In genomic region chr11:26623076-26623666, GRCh38 we compare ENCODE assay signal across 17 cellular contexts. TPM values are rescaled to one million over a fixed set of nuclear protein-coding genes. Genes with fewer than 3 reads are reported as not detected.
DNase-seq lines count a peak whose midpoint lies in the region; ATAC-seq and TF ChIP-seq lines count a peak whose summit lies in the region.
"Had no signal": no experiment of that assay in that cellular context is flagged by ENCODE, and none has a peak within 500 bp of the region (broad histone marks: within the 10 kb centered on the region; RNA-seq: fewer than 3 reads in every experiment).

No MANE protein-coding gene starts in this region.

- no peak overlapping the region for H3K9ac ChIP-seq in adipocyte (ENCODE audit: low read length)
- no peak overlapping the region for H3K9ac ChIP-seq in MM.1S (ENCODE audit: low read length)

- H3K9me2 ChIP-seq in MM.1S (replicated peaks; ENCODE audit: insufficient read depth, low read length) = no peaks in the 10 kb centered on the region

- peaks cover 14% of the 10 kb centered on the region for H3K4me1 ChIP-seq in adipocyte (ENCODE audit: control insufficient read depth, insufficient read depth, low read length)
- no peaks in the 10 kb centered on the region for H3K4me1 ChIP-seq in mucosa of descending colon (ENCODE audit: low read depth)
- H3K4me1 ChIP-seq in MM.1S (ENCODE audit: low read length) = no peaks in the 10 kb centered on the region

- H3K36me3 ChIP-seq in adipocyte (ENCODE audit: control insufficient read depth, insufficient read depth, low read length, severe bottlenecking) (no peaks in the 10 kb centered on the region), mucosa of descending colon (ENCODE audit: low read depth) (no peaks in the 10 kb centered on the region), MM.1S (replicated peaks; ENCODE audit: insufficient read depth, low read length) (no peaks in the 10 kb centered on the region)
- H3K36me3 ChIP-seq: sigmoid colon had no signal

- no peaks in the 10 kb centered on the region for H3K9me3 ChIP-seq in adipocyte (ENCODE audit: control insufficient read depth, low read length)
- H3K9me3 ChIP-seq in mucosa of descending colon = no peaks in the 10 kb centered on the region
- no peaks in the 10 kb centered on the region for H3K9me3 ChIP-seq in MM.1S (replicated peaks; ENCODE audit: insufficient read depth, low read length)
- H3K9me3 ChIP-seq: sigmoid colon had no signal

- H3K27ac ChIP-seq in MM.1S (ENCODE audit: low read length) = no peak overlapping the region
- H3K27ac ChIP-seq: sigmoid colon, VCaP had no signal

- DNase-seq in adipocyte (ENCODE audit: low read depth) = peak; percentile 23
- peak; percentile 0 for DNase-seq in retinal pigment epithelial cell (ENCODE audit: low read depth)
- no peak for DNase-seq in mucosa of descending colon
- DNase-seq in MM.1S = no peak
- no peak for DNase-seq in iPS-NIHi11 (ENCODE audit: low spot score)
- DNase-seq: activated naive CD8-positive, alpha-beta T cell treated with anti-CD3 and anti-CD28 coated beads, Interleukin-2, amount 10 ng/mL, durations not matched to agents 7 days and 5 days; COR-L47; dermis blood vessel endothelial cell; Kasumi-1; RPMI8226; sigmoid colon; substantia nigra had no signal

- H3K4me3 ChIP-seq in adipocyte (ENCODE audit: low read length) = no peak overlapping the region
- H3K4me3 ChIP-seq in retinal pigment epithelial cell (ENCODE audit: low read length) = no peak overlapping the region
- H3K4me3 ChIP-seq in mucosa of descending colon = no peak overlapping the region
- H3K4me3 ChIP-seq in MM.1S (ENCODE audit: low read length) = no peak overlapping the region
- H3K4me3 ChIP-seq: sigmoid colon had no signal

- intact Hi-C loops in mucosa of descending colon (cut with DNase I, micrococcal nuclease) = no loop called here

- H3F3A ChIP-seq in MM.1S (ENCODE audit: insufficient read depth, low read length) = no peaks in the 10 kb centered on the region

- TF ChIP-seq CTCF in retinal pigment epithelial cell (conservative IDR thresholded peaks at IDR 0.05; ENCODE audit: low read depth, low read length) = no peak
- TF ChIP-seq CTCF in mucosa of descending colon (IDR thresholded peaks at IDR 0.05) = no peak
- TF ChIP-seq CTCF in MM.1S (IDR thresholded peaks at IDR 0.05; ENCODE audit: low read length) = no peak

- H2AFZ ChIP-seq in MM.1S (ENCODE audit: low read length) = no peak overlapping the region

- no peaks in the 10 kb centered on the region for H3K27me3 ChIP-seq in adipocyte (replicated peaks; ENCODE audit: control insufficient read depth, insufficient read depth, low read length)
- H3K27me3 ChIP-seq in MM.1S (replicated peaks; ENCODE audit: insufficient read depth, low read length) = no peaks in the 10 kb centered on the region
- H3K27me3 ChIP-seq: sigmoid colon had no signal

- H3K79me2 ChIP-seq in MM.1S (ENCODE audit: low read length) = no peaks in the 10 kb centered on the region

- H3K4me2 ChIP-seq in MM.1S (ENCODE audit: low read depth, low read length) = no peak overlapping the region

- H4K20me1 ChIP-seq in MM.1S (ENCODE audit: insufficient read depth, low read length) = no peaks in the 10 kb centered on the region

- ATAC-seq in GM18517 (IDR thresholded peaks at IDR 0.05; ENCODE audit: unreplicated experiment) (peak; percentile 67), HG03060 (IDR thresholded peaks at IDR 0.05; ENCODE audit: low read depth, unreplicated experiment) (peak; percentile 63), mucosa of descending colon (no peak)
- ATAC-seq: left lobe of liver had no signal

RNA-seq across cellular contexts. Expression of gene MUC15, which starts 51.1 kb away (rescaled TPM):
- total RNA-seq in mucosa of descending colon = not detected
- total RNA-seq: activated naive CD8-positive, alpha-beta T cell treated with anti-CD3 and anti-CD28 coated beads, Interleukin-2, amount 10 ng/mL, durations not matched to agents 7 days and 5 days; dermis blood vessel endothelial cell; glomerular endothelial cell; left lobe of liver; sigmoid colon had no signal

Comparison
In these comparisons a context has a peak if more than half of its experiments do, and no peak if none do; other contexts are left out.
1. DNase-seq: peak in adipocyte (single experiment) and retinal pigment epithelial cell (single experiment); none in mucosa of descending colon (0 of 3), MM.1S (single experiment) and iPS-NIHi11 (single experiment).